19 cellular contexts compared by ENCODE assay signal in the genomic region with DNA sequence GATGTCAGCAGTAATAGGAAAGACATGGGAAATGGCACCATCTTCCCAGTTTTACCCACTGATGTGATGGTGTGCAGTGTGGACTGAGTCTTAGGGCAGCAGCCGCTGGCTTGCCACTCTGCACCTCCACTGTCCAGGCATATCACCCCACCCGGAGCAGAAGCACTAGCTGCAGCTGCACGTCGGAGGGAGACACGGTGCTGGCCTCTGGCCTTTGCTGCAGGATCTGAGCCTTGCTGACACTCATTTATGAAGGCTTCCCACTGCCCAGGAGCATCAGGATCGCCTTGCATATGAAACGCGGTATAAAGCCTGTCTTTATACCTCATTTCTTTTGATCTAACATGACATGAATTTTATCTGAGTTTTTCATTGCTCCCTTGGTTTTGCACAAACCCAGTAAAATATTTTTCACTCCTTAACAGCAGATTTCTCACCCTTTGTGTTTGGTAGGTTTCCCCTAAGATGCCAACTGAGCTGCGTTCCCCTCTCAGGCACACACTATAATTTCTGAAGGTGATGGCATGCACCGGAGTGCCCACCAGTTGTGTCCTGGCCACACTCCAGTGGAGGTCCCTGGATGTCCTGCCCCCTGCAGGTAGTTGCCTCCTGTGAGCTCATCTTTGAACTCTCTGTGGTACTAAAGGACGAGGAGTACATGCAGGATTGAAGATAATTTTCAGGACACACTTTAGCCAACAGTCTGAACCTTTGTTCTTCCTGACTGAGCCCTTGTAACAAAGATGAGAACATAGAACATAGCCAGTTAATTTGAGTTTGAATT. TPM values are rescaled to one million over a fixed set of nuclear protein-coding genes. Genes with fewer than 3 reads are reported as not detected.
DNase-seq lines count a peak whose midpoint lies in the region; ATAC-seq and TF ChIP-seq lines count a peak whose summit lies in the region.
"Had no signal": no experiment of that assay in that cellular context is flagged by ENCODE, and none has a peak within 500 bp of the region (broad histone marks: within the 10 kb centered on the region; RNA-seq: fewer than 3 reads in every experiment).

No MANE protein-coding gene starts in this region.

- no peak overlapping the region for H2AFZ ChIP-seq in DND-41 (ENCODE audit: low read depth, low read length)
- no peak overlapping the region for H2AFZ ChIP-seq in SU-DHL-6 (ENCODE audit: low read depth, low read length, severe bottlenecking)
- no peak overlapping the region for H2AFZ ChIP-seq in hepatocyte
- H2AFZ ChIP-seq in PC-9 = no peak overlapping the region

- no peaks in the 10 kb centered on the region for H3K9me2 ChIP-seq in SU-DHL-6 (replicated peaks; ENCODE audit: insufficient read depth, low read length)
- no peaks in the 10 kb centered on the region for H3K9me2 ChIP-seq in hepatocyte (replicated peaks; ENCODE audit: insufficient read depth)
- H3K9me2 ChIP-seq in PC-9 (ENCODE audit: insufficient read depth) = no peaks in the 10 kb centered on the region

- H3K4me3 ChIP-seq in DND-41 (ENCODE audit: low read depth in 1 of 2, low read length in 2 of 2) = no peak overlapping the region
- H3K4me3 ChIP-seq in HEK293 (ENCODE audit: low read depth, low read length) = no peak overlapping the region
- no peak overlapping the region for H3K4me3 ChIP-seq in SU-DHL-6 (ENCODE audit: insufficient read depth, low read length, poor library complexity, severe bottlenecking)
- H3K4me3 ChIP-seq in hepatocyte = no peak overlapping the region
- no peak overlapping the region for H3K4me3 ChIP-seq in PC-9
- H3K4me3 ChIP-seq: BLaER1, transverse colon had no signal

- H3K4me1 ChIP-seq in DND-41 (ENCODE audit: insufficient read depth, low read length) = no peaks in the 10 kb centered on the region
- no peaks in the 10 kb centered on the region; the same call in 1 of the 2 replicates for H3K4me1 ChIP-seq in HEK293 (ENCODE audit: control insufficient read depth, insufficient read depth, low read length)
- peaks cover 16% of the 10 kb centered on the region for H3K4me1 ChIP-seq in hepatocyte (ENCODE audit: insufficient read depth)
- no peaks in the 10 kb centered on the region for H3K4me1 ChIP-seq in PC-9 (replicated peaks; ENCODE audit: insufficient read depth)
- H3K4me1 ChIP-seq: BLaER1, transverse colon had no signal

- H3K79me2 ChIP-seq in DND-41 (ENCODE audit: insufficient read depth, low read length) (no peaks in the 10 kb centered on the region), SU-DHL-6 (ENCODE audit: insufficient read depth, low read length) (no peaks in the 10 kb centered on the region), hepatocyte (no peaks in the 10 kb centered on the region), PC-9 (ENCODE audit: low read depth) (no peaks in the 10 kb centered on the region)

- CTCF ChIA-PET in HEK293 (lab: Yijun Ruan, JAX) (interaction anchor here (0.6 to 1.4 kb wide), 6 partner anchors 45 to 695 kb away, joined by 3 to 4 read pairs (median 3); no protein-coding TSS in a partner anchor), PC-9 (lab: Charles Lee) (no interaction called here)

- H3K9me3 ChIP-seq in DND-41 (ENCODE audit: insufficient read depth, low read length, severe bottlenecking) (no peaks in the 10 kb centered on the region), HEK293 (ENCODE audit: control insufficient read depth, insufficient read depth, low read depth, low read length) (no peaks in the 10 kb centered on the region), SU-DHL-6 (ENCODE audit: insufficient read depth, low read length) (no peaks in the 10 kb centered on the region), hepatocyte (ENCODE audit: low read depth) (no peaks in the 10 kb centered on the region), PC-9 (ENCODE audit: insufficient read depth, low read depth) (no peaks in the 10 kb centered on the region)
- H3K9me3 ChIP-seq: BLaER1, transverse colon had no signal

- POLR2A ChIA-PET in HEK293 (lab: Yijun Ruan, JAX) = interaction anchor here (1.8 to 3.0 kb wide), 2 partner anchors 9 to 77 kb away, joined by 4 to 13 read pairs; partner anchors contain the start of gene EXOC2
- POLR2A ChIA-PET in PC-9 (lab: Charles Lee; ENCODE audit: unreplicated experiment) = no interaction called here

- H3K27me3 ChIP-seq in DND-41 (ENCODE audit: insufficient read depth, low read length, poor library complexity) (no peaks in the 10 kb centered on the region), SU-DHL-6 (ENCODE audit: low read length) (no peaks in the 10 kb centered on the region), hepatocyte (peaks cover 7% of the 10 kb centered on the region), PC-9 (ENCODE audit: insufficient read depth, low read depth) (no peaks in the 10 kb centered on the region)
- H3K27me3 ChIP-seq: BLaER1 had no signal

- H3K36me3 ChIP-seq in DND-41 (ENCODE audit: insufficient read depth, low read length) = no peaks in the 10 kb centered on the region
- H3K36me3 ChIP-seq in HEK293 (ENCODE audit: control insufficient read depth in 2 of 2, insufficient read depth in 1 of 2, low read length in 2 of 2) = no peaks in the 10 kb centered on the region
- no peaks in the 10 kb centered on the region for H3K36me3 ChIP-seq in SU-DHL-6 (ENCODE audit: low read length)
- H3K36me3 ChIP-seq in hepatocyte (replicated peaks; ENCODE audit: insufficient read depth, low read depth) = no peaks in the 10 kb centered on the region
- no peaks in the 10 kb centered on the region for H3K36me3 ChIP-seq in PC-9 (ENCODE audit: low read depth)
- H3K36me3 ChIP-seq: BLaER1, transverse colon had no signal

- H3F3A ChIP-seq in SU-DHL-6 (ENCODE audit: insufficient read depth) (no peaks in the 10 kb centered on the region), PC-9 (ENCODE audit: insufficient read depth, low read depth) (no peaks in the 10 kb centered on the region)

- BruUV-seq in PC-9 (replicated peaks; lab: Mats Ljungman, UMichigan) = no TSS peak

- H4K20me1 ChIP-seq in DND-41 (ENCODE audit: insufficient read depth, low read length) (no peaks in the 10 kb centered on the region), SU-DHL-6 (ENCODE audit: low read depth, low read length) (no peaks in the 10 kb centered on the region), hepatocyte (ENCODE audit: insufficient read depth, poor library complexity, severe bottlenecking) (no peaks in the 10 kb centered on the region), PC-9 (ENCODE audit: insufficient read depth) (no peaks in the 10 kb centered on the region)
- H4K20me1 ChIP-seq: BLaER1 had no signal

- H3K4me2 ChIP-seq in DND-41 (ENCODE audit: insufficient read depth, low read length) = no peak overlapping the region
- no peak overlapping the region for H3K4me2 ChIP-seq in SU-DHL-6 (ENCODE audit: low read depth, low read length, poor library complexity, severe bottlenecking)
- no peak overlapping the region for H3K4me2 ChIP-seq in hepatocyte
- H3K4me2 ChIP-seq in PC-9 = no peak overlapping the region
- H3K4me2 ChIP-seq: BLaER1 had no signal

- H3K27ac ChIP-seq in DND-41 (ENCODE audit: low read length) (no peak overlapping the region), HEK293 (ENCODE audit: extremely low read depth, low read depth, low read length) (no peak overlapping the region), SU-DHL-6 (ENCODE audit: low read depth, low read length) (no peak overlapping the region), hepatocyte (peak overlapping the region; percentile 60), PC-9 (no peak overlapping the region)
- H3K27ac ChIP-seq: BLaER1, transverse colon, VCaP had no signal

- ATAC-seq in DND-41 (ENCODE audit: insufficient read depth, low read depth) (no peak), GM19463 (IDR thresholded peaks at IDR 0.05; ENCODE audit: unreplicated experiment) (no peak)
- ATAC-seq: natural killer cell had no signal

- 79% methylated on average over 11 of the region's 11 CpGs for WGBS in hepatocyte (ENCODE audit: low lambda C conversion rate, missing lambda C conversion rate)

- TF ChIP-seq CTCF in DND-41 (IDR thresholded peaks at IDR 0.05; ENCODE audit: borderline replicate concordance, extremely low read depth, low read length, poor library complexity, severe bottlenecking) = peak; percentile 32
- TF ChIP-seq CTCF in HEK293 (tag by site-specific recombination; IDR thresholded peaks at IDR 0.05) = peak; percentile 28; the same call in 1 of the 2 replicates
- TF ChIP-seq CTCF in SU-DHL-6 (IDR thresholded peaks at IDR 0.05; ENCODE audit: insufficient read depth, low read length, poor library complexity, severe bottlenecking) = peak; percentile 17
- TF ChIP-seq CTCF in hepatocyte (IDR thresholded peaks at IDR 0.05; ENCODE audit: poor library complexity) = no peak
- no peak for TF ChIP-seq CTCF in PC-9 (conservative IDR thresholded peaks at IDR 0.05)

- intact Hi-C loops in PC-9 (cut with micrococcal nuclease; ENCODE audit: unreplicated experiment) = no loop called here

- no peak overlapping the region for H3K9ac ChIP-seq in DND-41 (ENCODE audit: low read depth, low read length)
- H3K9ac ChIP-seq in SU-DHL-6 (ENCODE audit: low read length) = no peak overlapping the region
- H3K9ac ChIP-seq: BLaER1 had no signal

- no peak for DNase-seq in DND-41
- no peak for DNase-seq in hepatocyte (ENCODE audit: low spot score)
- no peak for DNase-seq in PC-9
- no peak for DNase-seq in T-helper 9 cell
- DNase-seq in SKM-1 (lab: John Stamatoyannopoulos, UW; ENCODE audit: unreplicated experiment) = no peak
- DNase-seq: activated CD8-positive, alpha-beta memory T cell treated with anti-CD3 and anti-CD28 coated beads for 24 hours; DMS153; GOT3; mammary epithelial cell; natural killer cell; NCI-H1930; NCI-H510A treated with DMSO at 0.1 percent for 48 hours; stimulated activated naive CD4-positive, alpha-beta T cell treated with Interleukin-2 at 50 U/mL for 16 hours; transverse colon had no signal

TF ChIP-seq in HEK293, 187 proteins besides CTCF, POLR2A, EP300 and RAD21:
- TF ChIP-seq ZIC2 (tag by site-specific recombination; IDR thresholded peaks at IDR 0.05) (peak; percentile 44), ZNF560 (tag by site-specific recombination; IDR thresholded peaks at IDR 0.05; ENCODE audit: borderline replicate concordance) (no peak)

RNA-seq across cellular contexts. Expression of gene EXOC2, which starts 8.9 kb away (rescaled TPM):
- total RNA-seq in hepatocyte (27.0 and 32.5 TPM in 2 replicates), PC-9 (2021) (21.3 and 28.2 TPM in 2 replicates)
- polyA plus RNA-seq in hepatocyte = 15.4 and 16.9 TPM in 2 replicates

RNA-seq across cellular contexts. Expression of gene HUS1B, which starts 45.0 kb away (rescaled TPM):
- 0.33 and 1.2 TPM in 2 replicates for total RNA-seq in hepatocyte
- polyA plus RNA-seq in hepatocyte = 0.45 and 1.2 TPM in 2 replicates
- total RNA-seq in PC-9 (2021) = 0.94 and 1.2 TPM in 2 replicates

Comparison
In these comparisons a context has a peak if more than half of its experiments do, and no peak if none do; other contexts are left out.
1. CTCF ChIP-seq: peak in DND-41 (single experiment), HEK293 (single experiment) and SU-DHL-6 (single experiment); none in hepatocyte (single experiment) and PC-9 (single experiment).